ENCODE assay signal across 9 cellular contexts in genomic region chr1:88731475-88731874, GRCh38. TPM values are rescaled to one million over a fixed set of nuclear protein-coding genes. Genes with fewer than 3 reads are reported as not detected.
A peak's percentile ranks its signal among the peaks of the same experiment; 100 is the strongest.
DNase-seq lines count a peak whose midpoint lies in the region; ATAC-seq and TF ChIP-seq lines count a peak whose summit lies in the region.
"Had no signal": no experiment of that assay in that cellular context is flagged by ENCODE, and none has a peak within 500 bp of the region (broad histone marks: within the 10 kb centered on the region; RNA-seq: fewer than 3 reads in every experiment).

No MANE protein-coding gene starts in this region.

- TF ChIP-seq POLR2A in gastrocnemius medialis (IDR thresholded peaks at IDR 0.05) = no peak

- peaks cover 17% of the 10 kb centered on the region; the same call in 1 of the 2 replicates for H3K36me3 ChIP-seq in RWPE2 (ENCODE audit: low read depth)
- no peaks in the 10 kb centered on the region for H3K36me3 ChIP-seq in gastrocnemius medialis
- no peaks in the 10 kb centered on the region for H3K36me3 ChIP-seq in HAP-1 (replicated peaks)

- DNase-seq in GM04504 (ENCODE audit: low read depth) = peak; percentile 94
- DNase-seq in RWPE2 (ENCODE audit: low spot score) = no peak
- peak; percentile 82 to 91 for DNase-seq in foreskin fibroblast
- peak in 1 of 2 donors; percentile 39 for DNase-seq in gastrocnemius medialis
- no peak for DNase-seq in HAP-1 (ENCODE audit: low spot score in 2 of 2)
- DNase-seq in activated naive CD8-positive, alpha-beta T cell treated with anti-CD3 and anti-CD28 coated beads for 36 hours = no peak
- no peak for DNase-seq in activated CD4-positive, alpha-beta T cell treated with anti-CD3 and anti-CD28 coated beads, Interleukin-2, amount 10 ng/mL, durations not matched to agents 24 days and 14 days
- DNase-seq in GDM1 (lab: John Stamatoyannopoulos, UW) = no peak
- DNase-seq: stimulated activated naive CD8-positive, alpha-beta T cell treated with anti-CD3 and anti-CD28 coated beads, Interleukin-15, Interleukin-2, amounts not matched to agents 100 U/mL and 50 U/mL, for 24 hours had no signal

- intact Hi-C loops in gastrocnemius medialis (cut with DNase I; ENCODE audit: low total_unique reads) = loop anchor here (5.0 kb wide), 1 partner anchor 49 kb away; the partner anchor contains the start of gene PKN2
- intact Hi-C loops in activated CD4-positive, alpha-beta T cell treated with anti-CD3 and anti-CD28 coated beads, Interleukin-2, amount 10 ng/mL, durations not matched to agents 24 days and 14 days (cut with micrococcal nuclease) = no loop called here

- no peak for TF ChIP-seq CTCF in RWPE2 (IDR thresholded peaks at IDR 0.05; ENCODE audit: poor library complexity, severe bottlenecking)
- no peak for TF ChIP-seq CTCF in foreskin fibroblast (IDR thresholded peaks at IDR 0.05; ENCODE audit: low read depth, low read length)
- no peak for TF ChIP-seq CTCF in gastrocnemius medialis (IDR thresholded peaks at IDR 0.05 in 4 of 5, conservative IDR thresholded peaks at IDR 0.05 in 1 of 5)

- ATAC-seq in RWPE2 (ENCODE audit: low read depth) (peak; percentile 90), gastrocnemius medialis (peak; percentile 89 to 93)
- ATAC-seq: stimulated activated naive CD8-positive, alpha-beta T cell treated with anti-CD3 and anti-CD28 coated beads, Interleukin-15, Interleukin-2, amounts not matched to agents 100 U/mL and 50 U/mL, for 24 hours had no signal

- H3K4me1 Mint-ChIP-seq in activated naive CD8-positive, alpha-beta T cell treated with anti-CD3 and anti-CD28 coated beads for 36 hours = peaks cover 26% of the 10 kb centered on the region
- peaks cover 15% of the 10 kb centered on the region for H3K4me1 Mint-ChIP-seq in activated CD4-positive, alpha-beta T cell treated with anti-CD3 and anti-CD28 coated beads, Interleukin-2, amount 10 ng/mL, durations not matched to agents 24 days and 14 days

- no peaks in the 10 kb centered on the region for H3K27me3 Mint-ChIP-seq in activated naive CD8-positive, alpha-beta T cell treated with anti-CD3 and anti-CD28 coated beads for 36 hours
- no peaks in the 10 kb centered on the region for H3K27me3 Mint-ChIP-seq in activated CD4-positive, alpha-beta T cell treated with anti-CD3 and anti-CD28 coated beads, Interleukin-2, amount 10 ng/mL, durations not matched to agents 24 days and 14 days

- H3K27me3 ChIP-seq in RWPE2 (ENCODE audit: insufficient read depth, poor library complexity, severe bottlenecking) (no peaks in the 10 kb centered on the region), gastrocnemius medialis (no peaks in the 10 kb centered on the region), HAP-1 (ENCODE audit: low read depth) (no peaks in the 10 kb centered on the region)

- H3K9me3 Mint-ChIP-seq in activated naive CD8-positive, alpha-beta T cell treated with anti-CD3 and anti-CD28 coated beads for 36 hours = peaks cover 21% of the 10 kb centered on the region
- peaks cover 9% of the 10 kb centered on the region for H3K9me3 Mint-ChIP-seq in activated CD4-positive, alpha-beta T cell treated with anti-CD3 and anti-CD28 coated beads, Interleukin-2, amount 10 ng/mL, durations not matched to agents 24 days and 14 days

- H3K27ac ChIP-seq in RWPE2 (ENCODE audit: poor library complexity, severe bottlenecking) (peak overlapping the region; percentile 54), gastrocnemius medialis (peak overlapping the region; percentile 57 to 77 (median 64))

- H3K36me3 Mint-ChIP-seq in activated naive CD8-positive, alpha-beta T cell treated with anti-CD3 and anti-CD28 coated beads for 36 hours = peaks cover 61% of the 10 kb centered on the region
- H3K36me3 Mint-ChIP-seq in activated CD4-positive, alpha-beta T cell treated with anti-CD3 and anti-CD28 coated beads, Interleukin-2, amount 10 ng/mL, durations not matched to agents 24 days and 14 days (ENCODE audit: low read depth) = peaks cover 33% of the 10 kb centered on the region

- in situ Hi-C loops in gastrocnemius medialis (cut with MboI; ENCODE audit: low sequenced_read_pairs in 4 of 4) = no loop called here
- in situ Hi-C loops in HAP-1 (cut with MboI; ENCODE audit: low sequenced_read_pairs) = no loop called here

- H3K4me1 ChIP-seq in RWPE2 (ENCODE audit: insufficient read depth, poor library complexity, severe bottlenecking) = peaks cover 14% of the 10 kb centered on the region
- peaks cover 26 to 38% of the 10 kb centered on the region in 2 donors for H3K4me1 ChIP-seq in gastrocnemius medialis
- H3K4me1 ChIP-seq in HAP-1 = no peaks in the 10 kb centered on the region

- H3K9me3 ChIP-seq in RWPE2 (ENCODE audit: severe bottlenecking) = peaks cover 9% of the 10 kb centered on the region
- no peaks in the 10 kb centered on the region for H3K9me3 ChIP-seq in gastrocnemius medialis
- no peaks in the 10 kb centered on the region for H3K9me3 ChIP-seq in HAP-1

- no peak overlapping the region for H3K4me3 ChIP-seq in RWPE2 (ENCODE audit: severe bottlenecking)
- peak overlapping the region; percentile 13 to 39 for H3K4me3 ChIP-seq in foreskin fibroblast (ENCODE audit: low read depth in 1 of 2, low read length in 2 of 2)
- H3K4me3 ChIP-seq in gastrocnemius medialis = peak overlapping the region in 1 of 4 donors; percentile 6
- no peak overlapping the region for H3K4me3 ChIP-seq in HAP-1

- H3K27ac Mint-ChIP-seq in activated naive CD8-positive, alpha-beta T cell treated with anti-CD3 and anti-CD28 coated beads for 36 hours = no peak overlapping the region
- no peak overlapping the region for H3K27ac Mint-ChIP-seq in activated CD4-positive, alpha-beta T cell treated with anti-CD3 and anti-CD28 coated beads, Interleukin-2, amount 10 ng/mL, durations not matched to agents 24 days and 14 days

- H3K4me3 Mint-ChIP-seq in activated naive CD8-positive, alpha-beta T cell treated with anti-CD3 and anti-CD28 coated beads for 36 hours = no peak overlapping the region
- H3K4me3 Mint-ChIP-seq in activated CD4-positive, alpha-beta T cell treated with anti-CD3 and anti-CD28 coated beads, Interleukin-2, amount 10 ng/mL, durations not matched to agents 24 days and 14 days = no peak overlapping the region

RNA-seq across cellular contexts. Expression of gene PKN2, which starts 47.4 kb away (rescaled TPM):
- total RNA-seq in gastrocnemius medialis = 10 to 100 TPM; 14.9 to 18.6 (median 17.0) TPM
- 10 to 100 TPM; 15.5 to 15.7 TPM for total RNA-seq in activated naive CD8-positive, alpha-beta T cell treated with anti-CD3 and anti-CD28 coated beads for 36 hours
- 24.1 and 25.1 TPM in 2 replicates for total RNA-seq in activated CD4-positive, alpha-beta T cell treated with anti-CD3 and anti-CD28 coated beads, Interleukin-2, amount 10 ng/mL, durations not matched to agents 24 days and 14 days

Comparison
In these comparisons a context has a peak if more than half of its experiments do, and no peak if none do; other contexts are left out.
1. DNase-seq: peak in GM04504 (single experiment) and foreskin fibroblast (2 of 2); none in RWPE2 (single experiment), HAP-1 (0 of 2), activated naive CD8-positive, alpha-beta T cell treated with anti-CD3 and anti-CD28 coated beads for 36 hours (single experiment), activated CD4-positive, alpha-beta T cell treated with anti-CD3 and anti-CD28 coated beads, Interleukin-2, amount 10 ng/mL, durations not matched to agents 24 days and 14 days (single experiment) and GDM1 (single experiment).
2. H3K4me3 ChIP-seq: peak in foreskin fibroblast (2 of 2); none in RWPE2 (single experiment) and HAP-1 (single experiment).